ENCODE assay signal across 18 cellular contexts in genomic region chr4:69923782-69924410, GRCh38. TPM values are rescaled to one million over a fixed set of nuclear protein-coding genes. Genes with fewer than 3 reads are reported as not detected.
"Had no signal": no experiment of that assay in that cellular context is flagged by ENCODE, and none has a peak within 500 bp of the region (broad histone marks: within the 10 kb centered on the region; RNA-seq: fewer than 3 reads in every experiment).

No MANE protein-coding gene starts in this region.

RNA-seq across cellular contexts. Expression of gene CSN1S1, which starts 7.0 kb away (rescaled TPM):
- total RNA-seq: activated B cell treated with CpG ODN at 0.5 μM for 24 hours; activated CD8-positive, alpha-beta T cell treated with anti-CD3 and anti-CD28 coated beads for 36 hours; activated naive CD4-positive, alpha-beta T cell treated with anti-CD3 and anti-CD28 coated beads for 36 hours; activated naive CD8-positive, alpha-beta T cell treated with anti-CD3 and anti-CD28 coated beads for 36 hours; activated T-cell treated with anti-CD3 and anti-CD28 coated beads, Interleukin-2, amount 50 U/mL, for 4 hours; activated T-helper 17 cell treated with anti-CD3 and anti-CD28 coated beads, Interleukin-2, amount 50 U/mL, for 72 hours; adrenal gland; colonic mucosa; dermis microvascular lymphatic vessel endothelial cell; endothelial cell of umbilical vein; esophagus squamous epithelium; fibroblast of lung; fibroblast of villous mesenchyme; gastroesophageal sphincter; T-helper 17 cell had no signal
- polyA plus RNA-seq: aorta, endothelial cell of umbilical vein, esophagus, fibroblast of lung had no signal

RNA-seq across cellular contexts. Expression of gene CSN2, which starts 41.6 kb away (rescaled TPM):
- total RNA-seq: activated B cell treated with CpG ODN at 0.5 μM for 24 hours; activated CD8-positive, alpha-beta T cell treated with anti-CD3 and anti-CD28 coated beads for 36 hours; activated naive CD4-positive, alpha-beta T cell treated with anti-CD3 and anti-CD28 coated beads for 36 hours; activated naive CD8-positive, alpha-beta T cell treated with anti-CD3 and anti-CD28 coated beads for 36 hours; activated T-cell treated with anti-CD3 and anti-CD28 coated beads, Interleukin-2, amount 50 U/mL, for 4 hours; activated T-helper 17 cell treated with anti-CD3 and anti-CD28 coated beads, Interleukin-2, amount 50 U/mL, for 72 hours; adrenal gland; aorta; body of pancreas; colonic mucosa; dermis microvascular lymphatic vessel endothelial cell; endothelial cell of umbilical vein; esophagus squamous epithelium; fibroblast of lung; fibroblast of villous mesenchyme; gastroesophageal sphincter; T-helper 17 cell had no signal
- polyA plus RNA-seq: adrenal gland, aorta, endothelial cell of umbilical vein, esophagus, fibroblast of lung had no signal
